In the genomic region with DNA sequence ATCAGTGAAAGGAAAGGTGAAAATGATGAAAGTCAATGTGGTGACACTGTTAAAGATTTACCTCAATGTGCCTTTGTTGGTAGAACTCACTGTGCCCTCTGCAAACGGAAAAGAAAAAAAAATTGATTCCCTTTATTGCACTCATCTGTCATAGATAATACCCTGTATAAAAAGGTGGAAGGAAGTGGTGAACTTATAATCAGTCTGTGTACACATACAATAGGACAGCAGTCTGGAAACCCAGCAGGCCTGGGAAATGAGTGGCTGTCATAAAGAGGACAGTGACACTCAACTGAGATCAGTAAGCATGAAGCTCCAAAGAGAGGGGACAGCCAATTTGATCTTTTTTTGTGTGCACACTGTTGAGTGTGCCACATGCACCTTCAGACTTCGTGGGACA, we compare ENCODE assay signal across 17 cellular contexts.
"Had no signal": no experiment of that assay in that cellular context is flagged by ENCODE, and none has a peak within 500 bp of the region (broad histone marks: within the 10 kb centered on the region; RNA-seq: fewer than 3 reads in every experiment).

No MANE protein-coding gene starts in this region.

- DNase-seq: activated gamma-delta T cell treated with Interleukin-2 at 50 U/mL for 16 hours; activated T-cell treated with anti-CD3 and anti-CD28 coated beads, Interleukin-2, amount 50 U/mL, for 1 hour; brain microvascular endothelial cell; caudate nucleus; effector CD4-positive, alpha-beta T cell; foreskin fibroblast; heart right ventricle; islet precursor cell; left cardiac atrium; right cardiac atrium; stimulated activated CD4-positive, alpha-beta T cell treated with anti-CD3 and anti-CD28 coated beads, Interleukin-4, amount 100 ng/mL, for 24 hours; stimulated activated naive CD4-positive, alpha-beta T cell treated with Interleukin-2 at 50 U/mL for 16 hours; upper lobe of left lung had no signal

- H3K27ac ChIP-seq: adrenal gland, ascending aorta, brain microvascular endothelial cell, heart right ventricle, parathyroid adenoma, thoracic aorta, upper lobe of left lung had no signal

- H3K4me3 ChIP-seq: adrenal gland, ascending aorta, heart right ventricle, thoracic aorta, upper lobe of left lung had no signal

- H3K27me3 ChIP-seq: adrenal gland, ascending aorta, brain microvascular endothelial cell, heart right ventricle, upper lobe of left lung had no signal

- H3K9ac ChIP-seq: parathyroid adenoma had no signal

- H3K9me3 ChIP-seq: adrenal gland, ascending aorta, heart right ventricle, thoracic aorta, upper lobe of left lung had no signal

- H3K4me1 ChIP-seq: adrenal gland, ascending aorta, heart right ventricle, parathyroid adenoma, upper lobe of left lung had no signal

- H3K36me3 ChIP-seq: adrenal gland, ascending aorta, brain microvascular endothelial cell, heart right ventricle, thoracic aorta, upper lobe of left lung had no signal

- H2AFZ ChIP-seq: parathyroid adenoma had no signal
